19 cellular contexts compared by ENCODE assay signal in genomic region chr14:21874167-21874566, GRCh38.
DNase-seq lines count a peak whose midpoint lies in the region; ATAC-seq and TF ChIP-seq lines count a peak whose summit lies in the region.
"Had no signal": no experiment of that assay in that cellular context is flagged by ENCODE, and none has a peak within 500 bp of the region (broad histone marks: within the 10 kb centered on the region; RNA-seq: fewer than 3 reads in every experiment).

No MANE protein-coding gene starts in this region.

- no peak for ATAC-seq in activated naive CD8-positive, alpha-beta T cell treated with anti-CD3 and anti-CD28 coated beads, Interleukin-2, amount 50 U/mL, for 24 hours
- ATAC-seq in HG02610 (IDR thresholded peaks at IDR 0.05; ENCODE audit: unreplicated experiment), result no peak
- ATAC-seq: foreskin keratinocyte had no signal

- H3K36me3 ChIP-seq in spleen, result no peaks in the 10 kb centered on the region
- H3K36me3 ChIP-seq: colonic mucosa, thoracic aorta had no signal

- no peaks in the 10 kb centered on the region for H3K9me3 Mint-ChIP-seq in activated T-cell treated with anti-CD3 and anti-CD28 coated beads, Interleukin-2, amount 50 U/mL, for 24 hours
- no peaks in the 10 kb centered on the region for H3K9me3 Mint-ChIP-seq in T-helper 1 cell treated with Interleukin-12 subunit alpha and Interleukin-12 subunit beta and Interleukin-4 antibody, amounts not matched to agents 30 μg/mL and 1 μg/mL, for 36 hours
- no peaks in the 10 kb centered on the region for H3K9me3 Mint-ChIP-seq in activated naive CD8-positive, alpha-beta T cell treated with anti-CD3 and anti-CD28 coated beads, Interleukin-2, amount 50 U/mL, for 24 hours
- H3K9me3 Mint-ChIP-seq: neural crest cell had no signal

- no peaks in the 10 kb centered on the region for H3K27me3 Mint-ChIP-seq in activated T-cell treated with anti-CD3 and anti-CD28 coated beads, Interleukin-2, amount 50 U/mL, for 24 hours
- H3K27me3 Mint-ChIP-seq in T-helper 1 cell treated with Interleukin-12 subunit alpha and Interleukin-12 subunit beta and Interleukin-4 antibody, amounts not matched to agents 30 μg/mL and 1 μg/mL, for 36 hours (ENCODE audit: low read depth), result peaks cover 4% of the 10 kb centered on the region
- H3K27me3 Mint-ChIP-seq in activated naive CD8-positive, alpha-beta T cell treated with anti-CD3 and anti-CD28 coated beads, Interleukin-2, amount 50 U/mL, for 24 hours, result no peaks in the 10 kb centered on the region

- no peak for TF ChIP-seq CTCF in spleen (IDR thresholded peaks at IDR 0.05 in 8 of 11, conservative IDR thresholded peaks at IDR 0.05 in 3 of 11)

- H3K4me1 ChIP-seq in spleen, result peaks cover 0 to 19% (median 0%) of the 10 kb centered on the region in 6 donors
- H3K4me1 ChIP-seq: colonic mucosa, foreskin keratinocyte had no signal

- no peak for DNase-seq in activated T-cell treated with anti-CD3 and anti-CD28 coated beads, Interleukin-2, amount 50 U/mL, for 24 hours
- DNase-seq in activated T-cell treated with anti-CD3 and anti-CD28 coated beads, Interleukin-2, amount 50 U/mL, for 1 hour, result no peak
- no peak for DNase-seq in activated naive CD8-positive, alpha-beta T cell treated with anti-CD3 and anti-CD28 coated beads, Interleukin-2, amount 50 U/mL, for 24 hours
- no peak for DNase-seq in spleen
- DNase-seq in stimulated activated CD4-positive, alpha-beta T cell treated with anti-CD3 and anti-CD28 coated beads, Interleukin-2, amount 100 ng/mL, for 48 hours, result no peak
- DNase-seq in HUDEP-2 (lab: John Stamatoyannopoulos, UW; ENCODE audit: unreplicated experiment in 76 of 76), result no peak
- DNase-seq: activated CD8-positive, alpha-beta memory T cell treated with anti-CD3 and anti-CD28 coated beads for 24 hours; activated naive CD4-positive, alpha-beta T cell; colonic mucosa; foreskin keratinocyte; hypothalamus; IMR-90; NCI-H187; NCI-H446 treated with DMSO at 0.1 percent for 48 hours had no signal

- TF ChIP-seq POLR2A in spleen (IDR thresholded peaks at IDR 0.05), result no peak

- intact Hi-C loops in spleen (cut with DNase I; ENCODE audit: low total_unique reads), result no loop called here

- H3K4me1 Mint-ChIP-seq in activated T-cell treated with anti-CD3 and anti-CD28 coated beads, Interleukin-2, amount 50 U/mL, for 24 hours (ENCODE audit: low read depth), result peaks cover 36% of the 10 kb centered on the region
- peaks cover 21% of the 10 kb centered on the region for H3K4me1 Mint-ChIP-seq in T-helper 1 cell treated with Interleukin-12 subunit alpha and Interleukin-12 subunit beta and Interleukin-4 antibody, amounts not matched to agents 30 μg/mL and 1 μg/mL, for 36 hours (ENCODE audit: low read depth)
- H3K4me1 Mint-ChIP-seq in activated naive CD8-positive, alpha-beta T cell treated with anti-CD3 and anti-CD28 coated beads, Interleukin-2, amount 50 U/mL, for 24 hours, result peaks cover 34% of the 10 kb centered on the region
- H3K4me1 Mint-ChIP-seq: neural crest cell had no signal

- 18 to 27% (median 23%) methylated on average over 3 of the region's 3 CpGs for WGBS in spleen, 5 donors

- H3K4me3 Mint-ChIP-seq in activated T-cell treated with anti-CD3 and anti-CD28 coated beads, Interleukin-2, amount 50 U/mL, for 24 hours, result peak overlapping the region; percentile 12
- peak overlapping the region; percentile 63 for H3K4me3 Mint-ChIP-seq in T-helper 1 cell treated with Interleukin-12 subunit alpha and Interleukin-12 subunit beta and Interleukin-4 antibody, amounts not matched to agents 30 μg/mL and 1 μg/mL, for 36 hours
- H3K4me3 Mint-ChIP-seq in activated naive CD8-positive, alpha-beta T cell treated with anti-CD3 and anti-CD28 coated beads, Interleukin-2, amount 50 U/mL, for 24 hours, result peak overlapping the region; percentile 14
- H3K4me3 Mint-ChIP-seq: neural crest cell had no signal

- H3K4me3 ChIP-seq in spleen, result no peak overlapping the region
- H3K4me3 ChIP-seq: colonic mucosa, SK-N-MC, thoracic aorta had no signal

- peak overlapping the region; percentile 3 to 76 (median 42) for H3K27ac ChIP-seq in spleen
- H3K27ac ChIP-seq: colonic mucosa, foreskin keratinocyte, SK-N-MC, thoracic aorta had no signal

- H3K27me3 ChIP-seq in spleen (replicated peaks in 1 of 7), result no peaks in the 10 kb centered on the region
- H3K27me3 ChIP-seq: colonic mucosa had no signal

- H3K9me3 ChIP-seq in spleen, result peaks cover 0 to 4% (median 0%) of the 10 kb centered on the region in 8 donors
- H3K9me3 ChIP-seq: colonic mucosa, thoracic aorta had no signal

- H3K27ac Mint-ChIP-seq in activated T-cell treated with anti-CD3 and anti-CD28 coated beads, Interleukin-2, amount 50 U/mL, for 24 hours, result no peak overlapping the region
- peak overlapping the region; percentile 2 for H3K27ac Mint-ChIP-seq in T-helper 1 cell treated with Interleukin-12 subunit alpha and Interleukin-12 subunit beta and Interleukin-4 antibody, amounts not matched to agents 30 μg/mL and 1 μg/mL, for 36 hours
- no peak overlapping the region for H3K27ac Mint-ChIP-seq in activated naive CD8-positive, alpha-beta T cell treated with anti-CD3 and anti-CD28 coated beads, Interleukin-2, amount 50 U/mL, for 24 hours

- H3K36me3 Mint-ChIP-seq in activated T-cell treated with anti-CD3 and anti-CD28 coated beads, Interleukin-2, amount 50 U/mL, for 24 hours (ENCODE audit: low read depth), result no peaks in the 10 kb centered on the region
- no peaks in the 10 kb centered on the region for H3K36me3 Mint-ChIP-seq in T-helper 1 cell treated with Interleukin-12 subunit alpha and Interleukin-12 subunit beta and Interleukin-4 antibody, amounts not matched to agents 30 μg/mL and 1 μg/mL, for 36 hours (ENCODE audit: low read depth)
- no peaks in the 10 kb centered on the region for H3K36me3 Mint-ChIP-seq in activated naive CD8-positive, alpha-beta T cell treated with anti-CD3 and anti-CD28 coated beads, Interleukin-2, amount 50 U/mL, for 24 hours (ENCODE audit: low read depth)

Comparison
In these comparisons a context has a peak if more than half of its experiments do, and no peak if none do; other contexts are left out.
1. H3K4me3 Mint-ChIP-seq: peak in every context shown above with its lines; median percentile 63 in T-helper 1 cell treated with Interleukin-12 subunit alpha and Interleukin-12 subunit beta and Interleukin-4 antibody, amounts not matched to agents 30 μg/mL and 1 μg/mL, for 36 hours; 14 in activated naive CD8-positive, alpha-beta T cell treated with anti-CD3 and anti-CD28 coated beads, Interleukin-2, amount 50 U/mL, for 24 hours; 12 in activated T-cell treated with anti-CD3 and anti-CD28 coated beads, Interleukin-2, amount 50 U/mL, for 24 hours.